In the genomic region with DNA sequence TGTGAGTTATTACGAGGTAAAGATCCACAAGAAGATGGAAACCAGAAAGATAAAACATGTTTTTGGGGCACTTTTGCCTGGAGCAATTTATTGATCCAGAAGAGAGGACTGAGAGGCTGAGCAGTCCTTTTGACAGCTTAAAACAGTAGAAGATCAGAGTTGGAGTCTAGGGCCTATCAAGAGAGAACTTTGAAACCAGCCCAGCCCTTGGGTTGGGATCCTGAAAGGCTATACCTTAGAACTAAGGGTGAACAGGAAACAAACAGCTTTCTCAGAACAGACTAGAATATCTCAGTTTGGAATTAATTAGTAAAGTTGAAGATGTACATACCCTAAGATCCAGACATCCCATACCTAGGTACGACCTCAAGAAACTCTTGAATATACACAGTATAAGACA, we compare ENCODE assay signal across 35 cellular contexts.
"Had no signal": no experiment of that assay in that cellular context is flagged by ENCODE, and none has a peak within 500 bp of the region (broad histone marks: within the 10 kb centered on the region; RNA-seq: fewer than 3 reads in every experiment).

No MANE protein-coding gene starts in this region.

- FAIRE-seq: endometrium, endothelial cell of umbilical vein had no signal

- H3K27me3 Mint-ChIP-seq: activated CD4-positive, alpha-beta memory T cell treated with anti-CD3 and anti-CD28 coated beads for 36 hours; activated CD4-positive, alpha-beta T cell treated with anti-CD3 and anti-CD28 coated beads for 36 hours; activated CD4-positive, alpha-beta T cell treated with anti-CD3 and anti-CD28 coated beads, Interleukin-2, amount 10 ng/mL, durations not matched to agents 24 days and 14 days; activated CD8-positive, alpha-beta memory T cell treated with anti-CD3 and anti-CD28 coated beads, Interleukin-2, amount 10 ng/mL, durations not matched to agents 7 days and 5 days; activated T-helper 17 cell treated with anti-CD3 and anti-CD28 coated beads, Interleukin-2, amount 50 U/mL, for 72 hours; brain; T-cell had no signal

- H3K4me3 Mint-ChIP-seq: activated CD4-positive, alpha-beta memory T cell treated with anti-CD3 and anti-CD28 coated beads for 36 hours; activated CD4-positive, alpha-beta T cell treated with anti-CD3 and anti-CD28 coated beads for 36 hours; activated CD4-positive, alpha-beta T cell treated with anti-CD3 and anti-CD28 coated beads, Interleukin-2, amount 10 ng/mL, durations not matched to agents 24 days and 14 days; activated CD8-positive, alpha-beta memory T cell treated with anti-CD3 and anti-CD28 coated beads, Interleukin-2, amount 10 ng/mL, durations not matched to agents 7 days and 5 days; activated CD8-positive, alpha-beta T cell treated with anti-CD3 and anti-CD28 coated beads, Interleukin-2, amount 10 ng/mL, durations not matched to agents 7 days and 5 days; activated naive CD4-positive, alpha-beta T cell treated with anti-CD3 and anti-CD28 coated beads for 36 hours; activated T-cell treated with anti-CD3 and anti-CD28 coated beads, Interleukin-2, amount 50 U/mL, for 4 hours; activated T-helper 17 cell treated with anti-CD3 and anti-CD28 coated beads, Interleukin-2, amount 50 U/mL, for 72 hours; brain; T-cell; T-helper 1 cell treated with Interleukin-12 subunit alpha and Interleukin-12 subunit beta and Interleukin-4 antibody, amounts not matched to agents 30 μg/mL and 1 μg/mL, for 36 hours; T-helper 2 cell treated with Interferon-gamma antibody and Interleukin-4, amounts not matched to agents 5 μg/mL and 100 μg/mL, for 36 hours had no signal

- H3K9me3 ChIP-seq: adrenal gland, ascending aorta, breast epithelium, colonic mucosa, esophagus squamous epithelium, gastroesophageal sphincter, heart right ventricle had no signal

- H3K4me1 Mint-ChIP-seq: brain had no signal

- DNase-seq: activated CD4-positive, alpha-beta memory T cell treated with anti-CD3 and anti-CD28 coated beads for 36 hours; activated CD4-positive, alpha-beta T cell treated with anti-CD3 and anti-CD28 coated beads for 36 hours; activated CD4-positive, alpha-beta T cell treated with anti-CD3 and anti-CD28 coated beads, Interleukin-2, amount 10 ng/mL, durations not matched to agents 24 days and 14 days; activated CD4-positive, CD25-positive, alpha-beta regulatory T cell; activated CD4-positive, CD25-positive, alpha-beta regulatory T cell treated with anti-CD3 and anti-CD28 coated beads, Interleukin-2, amount 50 U/mL, for 72 hours; activated CD8-positive, alpha-beta memory T cell treated with anti-CD3 and anti-CD28 coated beads, Interleukin-2, amount 10 ng/mL, durations not matched to agents 7 days and 5 days; activated CD8-positive, alpha-beta memory T cell treated with anti-CD3 and anti-CD28 coated beads, Interleukin-2, amount 50 U/mL, for 4 hours; activated CD8-positive, alpha-beta T cell treated with anti-CD3 and anti-CD28 coated beads, Interleukin-2, amount 10 ng/mL, durations not matched to agents 7 days and 5 days; activated effector memory CD4-positive, alpha-beta T cell treated with Interleukin-2 at 50 U/mL for 16 hours; activated gamma-delta T cell treated with Interleukin-2 at 50 U/mL for 16 hours; activated naive CD4-positive, alpha-beta T cell treated with anti-CD3 and anti-CD28 coated beads for 36 hours; activated T-cell treated with anti-CD3 and anti-CD28 coated beads, Interleukin-2, amount 50 U/mL, for 4 hours; adrenal gland; central memory CD4-positive, alpha-beta T cell; cerebellar nuclear complex; colonic mucosa; effector CD8-positive, alpha-beta T cell; esophagus squamous epithelium; foreskin melanocyte; heart right ventricle; T-cell; T1000 had no signal

- H3K4me1 ChIP-seq: ascending aorta, breast epithelium, colonic mucosa, esophagus squamous epithelium had no signal

- H3K27ac ChIP-seq: adrenal gland, ascending aorta, breast epithelium, cardiac muscle cell, colonic mucosa, epithelial cell of prostate, esophagus squamous epithelium, gastroesophageal sphincter, heart right ventricle, hepatocyte had no signal

- ATAC-seq: activated CD4-positive, alpha-beta T cell treated with anti-CD3 and anti-CD28 coated beads for 36 hours; activated CD8-positive, alpha-beta memory T cell treated with anti-CD3 and anti-CD28 coated beads, Interleukin-2, amount 10 ng/mL, durations not matched to agents 7 days and 5 days; activated CD8-positive, alpha-beta T cell treated with anti-CD3 and anti-CD28 coated beads, Interleukin-2, amount 10 ng/mL, durations not matched to agents 7 days and 5 days; activated naive CD4-positive, alpha-beta T cell treated with anti-CD3 and anti-CD28 coated beads, Interleukin-2, amount 50 U/mL, for 72 hours; activated T-cell treated with anti-CD3 and anti-CD28 coated beads, Interleukin-2, amount 50 U/mL, for 4 hours; activated T-helper 17 cell treated with anti-CD3 and anti-CD28 coated beads, Interleukin-2, amount 50 U/mL, for 72 hours; gastroesophageal sphincter; heart right ventricle; T-cell had no signal

- H3K27me3 ChIP-seq: adrenal gland, ascending aorta, breast epithelium, cardiac muscle cell, colonic mucosa, esophagus squamous epithelium, gastroesophageal sphincter, heart right ventricle, hepatocyte had no signal

- H3K9me3 Mint-ChIP-seq: activated CD4-positive, alpha-beta memory T cell treated with anti-CD3 and anti-CD28 coated beads for 36 hours; activated naive CD4-positive, alpha-beta T cell treated with anti-CD3 and anti-CD28 coated beads for 36 hours; activated naive CD4-positive, alpha-beta T cell treated with anti-CD3 and anti-CD28 coated beads, Interleukin-2, amount 50 U/mL, for 72 hours; activated T-cell treated with anti-CD3 and anti-CD28 coated beads, Interleukin-2, amount 50 U/mL, for 4 hours; activated T-helper 17 cell treated with anti-CD3 and anti-CD28 coated beads, Interleukin-2, amount 50 U/mL, for 72 hours; T-cell; T-helper 1 cell treated with Interleukin-12 subunit alpha and Interleukin-12 subunit beta and Interleukin-4 antibody, amounts not matched to agents 30 μg/mL and 1 μg/mL, for 36 hours; T-helper 2 cell treated with Interferon-gamma antibody and Interleukin-4, amounts not matched to agents 5 μg/mL and 100 μg/mL, for 36 hours had no signal

- H3K4me2 ChIP-seq: hepatocyte had no signal

- H3K36me3 ChIP-seq: adrenal gland, breast epithelium, colonic mucosa had no signal

- H2AFZ ChIP-seq: hepatocyte had no signal

- H3K27ac Mint-ChIP-seq: activated CD4-positive, alpha-beta memory T cell treated with anti-CD3 and anti-CD28 coated beads for 36 hours; activated CD4-positive, alpha-beta T cell treated with anti-CD3 and anti-CD28 coated beads for 36 hours; activated CD4-positive, alpha-beta T cell treated with anti-CD3 and anti-CD28 coated beads, Interleukin-2, amount 10 ng/mL, durations not matched to agents 24 days and 14 days; activated CD8-positive, alpha-beta memory T cell treated with anti-CD3 and anti-CD28 coated beads, Interleukin-2, amount 10 ng/mL, durations not matched to agents 7 days and 5 days; activated CD8-positive, alpha-beta T cell treated with anti-CD3 and anti-CD28 coated beads, Interleukin-2, amount 10 ng/mL, durations not matched to agents 7 days and 5 days; activated naive CD4-positive, alpha-beta T cell treated with anti-CD3 and anti-CD28 coated beads for 36 hours; activated naive CD4-positive, alpha-beta T cell treated with anti-CD3 and anti-CD28 coated beads, Interleukin-2, amount 50 U/mL, for 72 hours; activated T-helper 17 cell treated with anti-CD3 and anti-CD28 coated beads, Interleukin-2, amount 50 U/mL, for 72 hours; brain; T-cell; T-helper 1 cell treated with Interleukin-12 subunit alpha and Interleukin-12 subunit beta and Interleukin-4 antibody, amounts not matched to agents 30 μg/mL and 1 μg/mL, for 36 hours; T-helper 2 cell treated with Interferon-gamma antibody and Interleukin-4, amounts not matched to agents 5 μg/mL and 100 μg/mL, for 36 hours had no signal

- H3K4me3 ChIP-seq: adrenal gland, ascending aorta, breast epithelium, cardiac muscle cell, colonic mucosa, esophagus squamous epithelium, gastroesophageal sphincter, heart right ventricle, hepatocyte had no signal
